ENCODE assay signal across 8 cellular contexts in genomic region chr21:14259669-14260458, GRCh38. TPM values are rescaled to one million over a fixed set of nuclear protein-coding genes. Genes with fewer than 3 reads are reported as not detected.
A peak's percentile ranks its signal among the peaks of the same experiment; 100 is the strongest.
DNase-seq lines count a peak whose midpoint lies in the region; ATAC-seq, FAIRE-seq and TF ChIP-seq lines count a peak whose summit lies in the region.

No MANE protein-coding gene starts in this region.

- peak; percentile 91 for FAIRE-seq in pancreas (lab: Jason Lieb, UNC)

- no peak overlapping the region for H3K4me3 ChIP-seq in fibroblast of villous mesenchyme (ENCODE audit: low read depth, low read length)
- no peak overlapping the region for H3K4me3 ChIP-seq in pancreas
- no peak overlapping the region for H3K4me3 ChIP-seq in MG63

- H3K9me3 ChIP-seq in pancreas (no peaks in the 10 kb centered on the region), MG63 (no peaks in the 10 kb centered on the region)

- peaks cover 5 to 7% (median 6%) of the 10 kb centered on the region in 3 donors for H3K4me1 ChIP-seq in pancreas

- intact Hi-C loops in pancreas (cut with DNase I) = loop anchor here in 1 of 3 donors (10.0 kb wide), 1 partner anchor 1335 kb away; no protein-coding TSS in a partner anchor

- TF ChIP-seq CTCF in fibroblast of villous mesenchyme (IDR thresholded peaks at IDR 0.05; ENCODE audit: insufficient read depth, low read depth, low read length) (peak; percentile 55), pancreas (IDR thresholded peaks at IDR 0.05) (peak; percentile 18 to 48 (median 32))

- 7 to 11% methylated on average over 5 of the region's 5 CpGs for WGBS in pancreas, 2 donors

- ATAC-seq in GM18498 (IDR thresholded peaks at IDR 0.05; ENCODE audit: unreplicated experiment) (peak; percentile 65), pancreas (peak; percentile 77 to 96 (median 92))

- H3K36me3 ChIP-seq in pancreas = no peaks in the 10 kb centered on the region
- no peaks in the 10 kb centered on the region for H3K36me3 ChIP-seq in MG63

- no peak overlapping the region for H3K27ac ChIP-seq in pancreas

- H3K27me3 ChIP-seq in pancreas (no peaks in the 10 kb centered on the region), MG63 (peaks cover 3% of the 10 kb centered on the region; the same call in 1 of the 2 replicates)

- DNase-seq in AG08395 (ENCODE audit: low spot score) (peak; percentile 54), LoVo (ENCODE audit: low spot score) (peak; percentile 65), SK-N-DZ (ENCODE audit: low spot score) (peak; percentile 61), fibroblast of villous mesenchyme (ENCODE audit: low read depth) (peak; percentile 59), pancreas (no peak), MG63 (no peak), epidermal melanocyte (ENCODE audit: insufficient read length, low spot score) (no peak)

RNA-seq across cellular contexts. Expression of gene RBM11, which starts 43.9 kb away (rescaled TPM):
- 0.15 TPM in 1 of 2 replicates, not detected in the other for polyA plus RNA-seq in SK-N-DZ (2014; cell fraction: cytosol; rRNA removed)
- 0.44 and 2.8 TPM in 2 replicates for polyA plus RNA-seq in SK-N-DZ (2014; cell fraction: nucleus; rRNA removed)
- total RNA-seq in fibroblast of villous mesenchyme = 0.32 and 0.43 TPM in 2 replicates
- total RNA-seq in pancreas = 1 to 10 TPM in 1 of 6 donors, under 1 TPM in 5; 0.28 to 1.5 (median 0.50) TPM
- 1 to 10 TPM; 1.6 to 4.3 TPM for polyA plus RNA-seq in pancreas
- 1.3 and 5.4 TPM in 2 replicates for total RNA-seq in MG63 (2014; rRNA removed; shearing (Covaris generic); ENCODE audit: low replicate concordance)

RNA-seq across cellular contexts. Expression of gene LIPI, which starts 49.1 kb away (rescaled TPM):
- not detected in 2 replicates for polyA plus RNA-seq in SK-N-DZ (2014; cell fraction: cytosol; rRNA removed)
- polyA plus RNA-seq in SK-N-DZ (2014; cell fraction: nucleus; rRNA removed) = not detected in 2 replicates
- total RNA-seq in fibroblast of villous mesenchyme = not detected in 2 replicates
- not detected for total RNA-seq in pancreas
- polyA plus RNA-seq in pancreas = not detected
- not detected in 2 replicates for total RNA-seq in MG63 (2014; rRNA removed; shearing (Covaris generic); ENCODE audit: low replicate concordance)

Comparison
In these comparisons a context has a peak if more than half of its experiments do, and no peak if none do; other contexts are left out.
1. DNase-seq: peak in AG08395 (single experiment), LoVo (single experiment), SK-N-DZ (single experiment) and fibroblast of villous mesenchyme (single experiment); none in pancreas (0 of 6), MG63 (single experiment) and epidermal melanocyte (single experiment).